21 cellular contexts compared by ENCODE assay signal in the genomic region with DNA sequence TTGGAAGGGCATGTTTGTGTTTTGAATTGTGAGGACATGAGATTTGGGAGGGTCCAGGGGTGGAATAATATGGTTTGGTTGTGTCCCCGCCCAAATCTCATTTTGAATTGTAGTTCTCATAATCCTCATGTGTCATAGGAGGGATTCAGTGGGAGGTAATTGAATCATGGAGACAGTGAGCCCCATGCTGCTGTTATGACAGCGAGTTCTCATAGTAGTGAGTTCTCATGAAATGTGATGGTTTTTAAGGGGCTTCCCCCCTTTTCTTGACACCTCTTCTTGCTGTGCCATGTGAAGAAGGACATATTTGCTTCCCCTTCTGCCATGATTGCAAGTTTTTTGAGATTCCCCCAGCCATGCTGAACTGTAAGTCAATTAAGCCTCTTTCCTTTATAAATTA.
A peak's percentile ranks its signal among the peaks of the same experiment; 100 is the strongest.
DNase-seq lines count a peak whose midpoint lies in the region; ATAC-seq and TF ChIP-seq lines count a peak whose summit lies in the region.
"Had no signal": no experiment of that assay in that cellular context is flagged by ENCODE, and none has a peak within 500 bp of the region (broad histone marks: within the 10 kb centered on the region; RNA-seq: fewer than 3 reads in every experiment).

No MANE protein-coding gene starts in this region.

- no peak overlapping the region for H3K4me3 Mint-ChIP-seq in activated naive CD8-positive, alpha-beta T cell
- no peak overlapping the region for H3K4me3 Mint-ChIP-seq in activated naive CD8-positive, alpha-beta T cell treated with anti-CD3 and anti-CD28 coated beads for 36 hours
- no peak overlapping the region for H3K4me3 Mint-ChIP-seq in activated naive CD4-positive, alpha-beta T cell treated with anti-CD3 and anti-CD28 coated beads, Interleukin-2, amount 50 U/mL, for 24 hours
- H3K4me3 Mint-ChIP-seq: IgD-negative memory B cell had no signal

- no peak overlapping the region for H3K4me3 ChIP-seq in esophagus muscularis mucosa
- H3K4me3 ChIP-seq: A549, PC-9 had no signal

- no peaks in the 10 kb centered on the region for H3K36me3 ChIP-seq in esophagus muscularis mucosa

- no peak for TF ChIP-seq CTCF in esophagus muscularis mucosa (IDR thresholded peaks at IDR 0.05)

- WGBS in esophagus muscularis mucosa, result 97% methylated on average over 2 of the region's 2 CpGs

- no peak overlapping the region for H3K27ac ChIP-seq in esophagus muscularis mucosa (replicated peaks in 1 of 4)
- H3K27ac ChIP-seq: A549; BLaER1 treated with 17β-estradiol and CSF1 and Interleukin-3, amounts not matched to agents 10 nM and 100 nM; PC-9 had no signal

- peaks cover 0 to 7% (median 0%) of the 10 kb centered on the region in 4 donors for H3K9me3 ChIP-seq in esophagus muscularis mucosa

- TF ChIP-seq EP300 in esophagus muscularis mucosa (IDR thresholded peaks at IDR 0.05), result no peak

- peaks cover 6% of the 10 kb centered on the region for H3K4me1 Mint-ChIP-seq in activated naive CD8-positive, alpha-beta T cell (ENCODE audit: low read depth)
- H3K4me1 Mint-ChIP-seq in activated naive CD8-positive, alpha-beta T cell treated with anti-CD3 and anti-CD28 coated beads for 36 hours, result peaks cover 2% of the 10 kb centered on the region
- peaks cover 6% of the 10 kb centered on the region for H3K4me1 Mint-ChIP-seq in activated naive CD4-positive, alpha-beta T cell treated with anti-CD3 and anti-CD28 coated beads, Interleukin-2, amount 50 U/mL, for 24 hours
- H3K4me1 Mint-ChIP-seq: CD8-positive, alpha-beta memory T cell had no signal

- intact Hi-C loops in esophagus muscularis mucosa (cut with DNase I), result no loop called here

- no peaks in the 10 kb centered on the region for H3K27me3 ChIP-seq in esophagus muscularis mucosa
- H3K27me3 ChIP-seq: BLaER1 treated with 17β-estradiol and CSF1 and Interleukin-3, amounts not matched to agents 10 nM and 100 nM had no signal

- peak; percentile 84 for ATAC-seq in stimulated activated naive CD8-positive, alpha-beta T cell treated with anti-CD3 and anti-CD28 coated beads, Interleukin-15, Interleukin-2, amounts not matched to agents 100 U/mL and 50 U/mL, for 24 hours
- ATAC-seq: A549, HCT116 had no signal

- peak overlapping the region; percentile 42 for H3K27ac Mint-ChIP-seq in activated naive CD8-positive, alpha-beta T cell
- H3K27ac Mint-ChIP-seq in activated naive CD8-positive, alpha-beta T cell treated with anti-CD3 and anti-CD28 coated beads for 36 hours, result no peak overlapping the region
- H3K27ac Mint-ChIP-seq in activated naive CD4-positive, alpha-beta T cell treated with anti-CD3 and anti-CD28 coated beads, Interleukin-2, amount 50 U/mL, for 24 hours, result peak overlapping the region; percentile 83
- H3K27ac Mint-ChIP-seq: CD8-positive, alpha-beta memory T cell; IgD-negative memory B cell had no signal

- no peaks in the 10 kb centered on the region for H3K27me3 Mint-ChIP-seq in activated naive CD8-positive, alpha-beta T cell
- peaks cover 7% of the 10 kb centered on the region for H3K27me3 Mint-ChIP-seq in activated naive CD8-positive, alpha-beta T cell treated with anti-CD3 and anti-CD28 coated beads for 36 hours
- no peaks in the 10 kb centered on the region for H3K27me3 Mint-ChIP-seq in activated naive CD4-positive, alpha-beta T cell treated with anti-CD3 and anti-CD28 coated beads, Interleukin-2, amount 50 U/mL, for 24 hours

- H3K4me1 ChIP-seq in esophagus muscularis mucosa, result no peaks in the 10 kb centered on the region
- H3K4me1 ChIP-seq: A549; BLaER1 treated with 17β-estradiol and CSF1 and Interleukin-3, amounts not matched to agents 10 nM and 100 nM had no signal

- H3K36me3 Mint-ChIP-seq in activated naive CD8-positive, alpha-beta T cell, result no peaks in the 10 kb centered on the region
- peaks cover 8% of the 10 kb centered on the region for H3K36me3 Mint-ChIP-seq in activated naive CD8-positive, alpha-beta T cell treated with anti-CD3 and anti-CD28 coated beads for 36 hours
- peaks cover 5% of the 10 kb centered on the region for H3K36me3 Mint-ChIP-seq in activated naive CD4-positive, alpha-beta T cell treated with anti-CD3 and anti-CD28 coated beads, Interleukin-2, amount 50 U/mL, for 24 hours

- TF ChIP-seq POLR2A in esophagus muscularis mucosa (IDR thresholded peaks at IDR 0.05; ENCODE audit: low read depth), result no peak

- peak; percentile 15 to 25 for DNase-seq in activated CD4-positive, alpha-beta T cell treated with anti-CD3 and anti-CD28 coated beads, Interleukin-2, amount 50 U/mL, for 48 hours
- no peak for DNase-seq in activated CD4-positive, alpha-beta T cell treated with anti-CD3 and anti-CD28 coated beads, Interleukin-2, amount 50 U/mL, for 1 hour
- no peak for DNase-seq in activated naive CD8-positive, alpha-beta T cell treated with anti-CD3 and anti-CD28 coated beads for 36 hours
- no peak for DNase-seq in stimulated activated naive CD8-positive, alpha-beta T cell treated with anti-CD3 and anti-CD28 coated beads, Interleukin-15, Interleukin-2, amounts not matched to agents 100 U/mL and 50 U/mL, for 24 hours
- no peak for DNase-seq in esophagus muscularis mucosa (ENCODE audit: extremely low spot score)
- no peak for DNase-seq in NCI-H2171 treated with DMSO at 0.1 percent for 48 hours (lab: John Stamatoyannopoulos, UW)
- DNase-seq: CD8-positive, alpha-beta memory T cell; GF-D8; Kasumi-1; MM.1S; NCI-H1105; NCI-H1694; NCI-H2227 treated with DMSO at 0.1 percent for 48 hours; NCI-H524; PC-9 had no signal

- no peaks in the 10 kb centered on the region for H3K9me3 Mint-ChIP-seq in activated naive CD8-positive, alpha-beta T cell (ENCODE audit: low read depth)
- peaks cover 7% of the 10 kb centered on the region for H3K9me3 Mint-ChIP-seq in activated naive CD8-positive, alpha-beta T cell treated with anti-CD3 and anti-CD28 coated beads for 36 hours
- H3K9me3 Mint-ChIP-seq in activated naive CD4-positive, alpha-beta T cell treated with anti-CD3 and anti-CD28 coated beads, Interleukin-2, amount 50 U/mL, for 24 hours, result no peaks in the 10 kb centered on the region

Comparison
In these comparisons a context has a peak if more than half of its experiments do, and no peak if none do; other contexts are left out.
1. DNase-seq: peak in activated CD4-positive, alpha-beta T cell treated with anti-CD3 and anti-CD28 coated beads, Interleukin-2, amount 50 U/mL, for 48 hours (2 of 2); none in activated CD4-positive, alpha-beta T cell treated with anti-CD3 and anti-CD28 coated beads, Interleukin-2, amount 50 U/mL, for 1 hour (single experiment), activated naive CD8-positive, alpha-beta T cell treated with anti-CD3 and anti-CD28 coated beads for 36 hours (single experiment), stimulated activated naive CD8-positive, alpha-beta T cell treated with anti-CD3 and anti-CD28 coated beads, Interleukin-15, Interleukin-2, amounts not matched to agents 100 U/mL and 50 U/mL, for 24 hours (single experiment), esophagus muscularis mucosa (single experiment) and NCI-H2171 treated with DMSO at 0.1 percent for 48 hours (single experiment).